In the genomic region with DNA sequence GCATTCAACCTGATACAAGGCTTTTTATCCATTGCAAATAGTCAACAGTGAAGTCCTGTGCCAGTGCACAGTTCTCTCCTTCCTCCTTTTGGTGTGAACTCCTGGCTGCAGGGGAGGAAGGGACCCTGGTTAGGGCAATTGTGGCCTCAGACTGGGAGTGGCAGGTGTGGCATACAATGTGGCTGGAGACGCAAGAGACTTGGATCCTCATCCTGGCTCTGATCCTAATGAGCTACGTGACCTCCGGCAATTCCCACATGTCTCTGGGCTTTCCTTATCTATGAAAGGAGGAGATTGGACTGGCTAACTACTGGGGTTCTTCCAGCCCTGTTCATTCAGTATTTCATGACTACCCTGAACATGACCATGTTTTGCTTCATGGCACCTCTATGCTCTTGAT, we compare ENCODE assay signal across 19 cellular contexts. TPM values are rescaled to one million over a fixed set of nuclear protein-coding genes. Genes with fewer than 3 reads are reported as not detected.
A peak's percentile ranks its signal among the peaks of the same experiment; 100 is the strongest.
DNase-seq lines count a peak whose midpoint lies in the region; ATAC-seq and TF ChIP-seq lines count a peak whose summit lies in the region.
"Had no signal": no experiment of that assay in that cellular context is flagged by ENCODE, and none has a peak within 500 bp of the region (broad histone marks: within the 10 kb centered on the region; RNA-seq: fewer than 3 reads in every experiment).

No MANE protein-coding gene starts in this region.

- no peak overlapping the region for H3K4me3 Mint-ChIP-seq in activated CD4-positive, alpha-beta T cell treated with anti-CD3 and anti-CD28 coated beads, Interleukin-2, amount 10 ng/mL, durations not matched to agents 7 days and 5 days
- H3K4me3 Mint-ChIP-seq: CD8-positive, alpha-beta T cell; effector memory CD8-positive, alpha-beta T cell; neural crest cell had no signal

- peak overlapping the region; percentile 99 for H3K27ac ChIP-seq in RWPE2 (ENCODE audit: poor library complexity, severe bottlenecking)
- peak overlapping the region; percentile 75 to 86 (median 77) for H3K27ac ChIP-seq in esophagus squamous epithelium
- peak overlapping the region; percentile 3 for H3K27ac ChIP-seq in thymus (ENCODE audit: low read depth)

- no peaks in the 10 kb centered on the region for H3K9me3 ChIP-seq in RWPE2 (ENCODE audit: severe bottlenecking)
- no peaks in the 10 kb centered on the region for H3K9me3 ChIP-seq in esophagus squamous epithelium
- no peaks in the 10 kb centered on the region for H3K9me3 ChIP-seq in thymus (ENCODE audit: control insufficient read depth)

- POLR2A ChIA-PET in activated CD4-positive, alpha-beta T cell treated with anti-CD3 and anti-CD28 coated beads, Interleukin-2, amount 10 ng/mL, durations not matched to agents 7 days and 5 days (lab: Charles Lee), result no interaction called here

- H3K27me3 ChIP-seq in RWPE2 (ENCODE audit: insufficient read depth, poor library complexity, severe bottlenecking) (no peaks in the 10 kb centered on the region), esophagus squamous epithelium (no peaks in the 10 kb centered on the region), thymus (ENCODE audit: control insufficient read depth, insufficient read depth) (no peaks in the 10 kb centered on the region)

- no peaks in the 10 kb centered on the region for H3K27me3 Mint-ChIP-seq in activated CD4-positive, alpha-beta T cell treated with anti-CD3 and anti-CD28 coated beads, Interleukin-2, amount 10 ng/mL, durations not matched to agents 7 days and 5 days
- H3K27me3 Mint-ChIP-seq: effector memory CD8-positive, alpha-beta T cell had no signal

- CTCF ChIA-PET in activated CD4-positive, alpha-beta T cell treated with anti-CD3 and anti-CD28 coated beads, Interleukin-2, amount 10 ng/mL, durations not matched to agents 7 days and 5 days (lab: Charles Lee), result interaction anchor here (0.8 kb wide), 1 partner anchor 10 kb away, joined by 3 read pairs; no protein-coding TSS in a partner anchor

- TF ChIP-seq CTCF in RWPE2 (IDR thresholded peaks at IDR 0.05; ENCODE audit: poor library complexity, severe bottlenecking) (no peak), esophagus squamous epithelium (IDR thresholded peaks at IDR 0.05) (no peak)

- no peak for DNase-seq in activated CD4-positive, alpha-beta T cell treated with anti-CD3 and anti-CD28 coated beads, Interleukin-2, amount 10 ng/mL, durations not matched to agents 7 days and 5 days
- no peak for DNase-seq in activated CD4-positive, alpha-beta T cell treated with anti-CD3 and anti-CD28 coated beads for 4 hours
- DNase-seq in RWPE2 (ENCODE audit: low spot score), result no peak
- no peak for DNase-seq in esophagus squamous epithelium (lab: John Stamatoyannopoulos, UW)
- DNase-seq in middle frontal gyrus (ENCODE audit: extremely low spot score, low spot score), result no peak
- DNase-seq: CD8-positive, alpha-beta T cell; hippocampal formation; kidney; NCI-H1092; NCI-H2107; NCI-H774 had no signal

- ATAC-seq in RWPE2 (ENCODE audit: low read depth) (no peak), HG02884 (IDR thresholded peaks at IDR 0.05; ENCODE audit: unreplicated experiment) (no peak), GM21447 (IDR thresholded peaks at IDR 0.05; ENCODE audit: unreplicated experiment) (no peak)
- ATAC-seq: CD8-positive, alpha-beta T cell had no signal

- H3K9me3 Mint-ChIP-seq in activated CD4-positive, alpha-beta T cell treated with anti-CD3 and anti-CD28 coated beads, Interleukin-2, amount 10 ng/mL, durations not matched to agents 7 days and 5 days, result peaks cover 8% of the 10 kb centered on the region
- H3K9me3 Mint-ChIP-seq: CD8-positive, alpha-beta T cell; effector memory CD8-positive, alpha-beta T cell had no signal

- intact Hi-C loops in esophagus squamous epithelium (cut with DNase I), result no loop called here

- peaks cover 7% of the 10 kb centered on the region for H3K36me3 Mint-ChIP-seq in activated CD4-positive, alpha-beta T cell treated with anti-CD3 and anti-CD28 coated beads, Interleukin-2, amount 10 ng/mL, durations not matched to agents 7 days and 5 days (ENCODE audit: low read depth)
- H3K36me3 Mint-ChIP-seq: CD8-positive, alpha-beta T cell had no signal

- no peak for TF ChIP-seq POLR2A in esophagus squamous epithelium (IDR thresholded peaks at IDR 0.05)

- H3K36me3 ChIP-seq in RWPE2 (ENCODE audit: low read depth) (no peaks in the 10 kb centered on the region), esophagus squamous epithelium (no peaks in the 10 kb centered on the region), thymus (ENCODE audit: control insufficient read depth, insufficient read depth) (no peaks in the 10 kb centered on the region)

- peaks cover 35% of the 10 kb centered on the region for H3K4me1 ChIP-seq in RWPE2 (ENCODE audit: insufficient read depth, poor library complexity, severe bottlenecking)
- H3K4me1 ChIP-seq in esophagus squamous epithelium, result peaks cover 0 to 56% (median 21%) of the 10 kb centered on the region in 3 donors
- no peaks in the 10 kb centered on the region for H3K4me1 ChIP-seq in thymus (ENCODE audit: control insufficient read depth, insufficient read depth, low read length)

- peak overlapping the region; percentile 33 for H3K27ac Mint-ChIP-seq in activated CD4-positive, alpha-beta T cell treated with anti-CD3 and anti-CD28 coated beads, Interleukin-2, amount 10 ng/mL, durations not matched to agents 7 days and 5 days
- H3K27ac Mint-ChIP-seq: CD8-positive, alpha-beta T cell had no signal

- H3K4me3 ChIP-seq in RWPE2 (ENCODE audit: severe bottlenecking), result no peak overlapping the region
- H3K4me3 ChIP-seq in esophagus squamous epithelium, result no peak overlapping the region
- no peak overlapping the region for H3K4me3 ChIP-seq in thymus (ENCODE audit: low read length)

- H3K4me1 Mint-ChIP-seq in activated CD4-positive, alpha-beta T cell treated with anti-CD3 and anti-CD28 coated beads, Interleukin-2, amount 10 ng/mL, durations not matched to agents 7 days and 5 days, result peaks cover 28% of the 10 kb centered on the region

- WGBS in esophagus squamous epithelium, 2 donors, result 0 to 56% methylated on average over 2 to 3 of the region's 3 CpGs
- WGBS in thymus, result 95% methylated on average over 3 of the region's 3 CpGs

RNA-seq across cellular contexts. Expression of a gene that starts 10.5 kb away (rescaled TPM):
- total RNA-seq in activated CD4-positive, alpha-beta T cell treated with anti-CD3 and anti-CD28 coated beads, Interleukin-2, amount 10 ng/mL, durations not matched to agents 7 days and 5 days, result under 1 TPM; 0.17 to 0.21 TPM
- total RNA-seq in esophagus squamous epithelium, result 10 to 100 TPM in 1 of 4 donors, 1 to 10 TPM in 2, under 1 TPM in 1; 0.53 to 37.4 (median 4.3) TPM
- polyA plus RNA-seq in thymus, result 1.8 TPM
- total RNA-seq: CD8-positive, alpha-beta T cell; mesenteric fat pad; neural crest cell had no signal

RNA-seq across cellular contexts. Expression of a gene that starts 30.4 kb away (rescaled TPM):
- total RNA-seq in activated CD4-positive, alpha-beta T cell treated with anti-CD3 and anti-CD28 coated beads, Interleukin-2, amount 10 ng/mL, durations not matched to agents 7 days and 5 days, result 10 to 100 TPM; 59.1 to 78.1 TPM
- 10 to 100 TPM in 1 of 4 donors, 1 to 10 TPM in 3; 4.3 to 14.4 (median 6.7) TPM for total RNA-seq in esophagus squamous epithelium
- 1.0 TPM for polyA plus RNA-seq in thymus
- total RNA-seq: mesenteric fat pad had no signal

RNA-seq across cellular contexts. Expression of a gene that starts 41.7 kb away (rescaled TPM):
- not detected for total RNA-seq in activated CD4-positive, alpha-beta T cell treated with anti-CD3 and anti-CD28 coated beads, Interleukin-2, amount 10 ng/mL, durations not matched to agents 7 days and 5 days
- total RNA-seq in esophagus squamous epithelium, result 10 to 100 TPM in 1 of 4 donors, 1 to 10 TPM in 3; 1.3 to 16.5 (median 4.4) TPM
- polyA plus RNA-seq in thymus, result 13.8 TPM
- total RNA-seq: activated T-helper 2 cell treated with anti-CD3 and anti-CD28 coated beads, Interferon-gamma antibody, Interleukin-2, Interleukin-4, amounts not matched to agents 10 μg/mL and 5 μg/mL and 100 μg/mL, durations not matched to agents 14 hours and 24 hours and 36 hours; neural crest cell; T-helper 1 cell treated with Interleukin-12 subunit alpha and Interleukin-12 subunit beta and Interleukin-4 antibody, amounts not matched to agents 30 ng/mL and 1 ng/mL, for 36 hours had no signal

Comparison
In these comparisons a context has a peak if more than half of its experiments do, and no peak if none do; other contexts are left out.
1. H3K27ac ChIP-seq: peak in every context shown above with its lines; median percentile 99 in RWPE2; 77 in esophagus squamous epithelium; 3 in thymus.